ENCODE assay signal across 8 cellular contexts in the genomic region with DNA sequence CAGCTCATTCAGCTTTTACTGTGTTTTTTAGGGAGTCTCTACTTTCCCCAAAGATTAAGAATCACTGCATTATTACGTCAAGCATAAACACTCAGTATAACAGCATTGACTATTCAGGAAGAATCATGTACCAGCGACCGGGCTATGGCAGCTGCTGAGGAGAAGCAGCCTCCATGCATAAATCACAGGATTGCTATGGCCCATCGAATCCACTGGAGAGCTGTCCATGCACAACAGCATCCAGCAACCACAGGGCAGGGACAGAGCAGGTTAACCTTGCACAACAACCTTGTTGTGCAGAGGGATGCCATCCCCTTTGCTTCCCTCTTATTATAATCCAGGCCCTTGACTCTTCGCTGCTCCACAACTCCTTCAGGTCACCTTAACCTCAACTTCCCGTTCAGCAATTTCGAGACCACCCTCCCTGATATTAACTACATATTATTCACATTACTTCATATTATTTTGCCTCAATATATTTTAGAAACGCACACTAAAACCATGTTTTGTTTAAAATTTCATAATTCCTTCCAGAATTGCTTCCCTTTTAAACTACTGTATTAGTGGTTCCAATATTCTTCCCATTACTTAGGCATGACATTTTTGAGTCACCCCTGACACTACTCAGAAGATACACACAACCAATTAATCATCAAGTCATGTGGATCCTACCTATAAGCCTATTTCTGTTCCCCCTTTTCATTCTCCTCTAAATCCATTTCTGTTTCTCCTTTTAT. TPM values are rescaled to one million over a fixed set of nuclear protein-coding genes. Genes with fewer than 3 reads are reported as not detected.
DNase-seq lines count a peak whose midpoint lies in the region; ATAC-seq and TF ChIP-seq lines count a peak whose summit lies in the region.

No MANE protein-coding gene starts in this region.

- peaks cover 92% of the 10 kb centered on the region for H3K36me3 Mint-ChIP-seq in activated T-cell treated with anti-CD3 and anti-CD28 coated beads, Interleukin-2, amount 50 U/mL, for 24 hours (ENCODE audit: low read depth)
- peaks cover 35% of the 10 kb centered on the region for H3K36me3 Mint-ChIP-seq in T-helper 1 cell treated with Interleukin-12 subunit alpha and Interleukin-12 subunit beta and Interleukin-4 antibody, amounts not matched to agents 30 μg/mL and 1 μg/mL, for 36 hours (ENCODE audit: low read depth)

- H3K27ac Mint-ChIP-seq in activated T-cell treated with anti-CD3 and anti-CD28 coated beads, Interleukin-2, amount 50 U/mL, for 24 hours, result peak overlapping the region; percentile 99
- peak overlapping the region; percentile 99 for H3K27ac Mint-ChIP-seq in T-helper 1 cell treated with Interleukin-12 subunit alpha and Interleukin-12 subunit beta and Interleukin-4 antibody, amounts not matched to agents 30 μg/mL and 1 μg/mL, for 36 hours

- H3K27me3 ChIP-seq in spleen (replicated peaks in 1 of 7), result no peaks in the 10 kb centered on the region

- H3K27me3 Mint-ChIP-seq in activated T-cell treated with anti-CD3 and anti-CD28 coated beads, Interleukin-2, amount 50 U/mL, for 24 hours, result no peaks in the 10 kb centered on the region
- no peaks in the 10 kb centered on the region for H3K27me3 Mint-ChIP-seq in T-helper 1 cell treated with Interleukin-12 subunit alpha and Interleukin-12 subunit beta and Interleukin-4 antibody, amounts not matched to agents 30 μg/mL and 1 μg/mL, for 36 hours (ENCODE audit: low read depth)

- ATAC-seq in HG03175 (IDR thresholded peaks at IDR 0.05; ENCODE audit: unreplicated experiment), result no peak

- DNase-seq in activated T-cell treated with anti-CD3 and anti-CD28 coated beads, Interleukin-2, amount 50 U/mL, for 24 hours, result no peak
- DNase-seq in activated T-cell treated with anti-CD3 and anti-CD28 coated beads, Interleukin-2, amount 50 U/mL, for 48 hours, result no peak
- DNase-seq in glomerular visceral epithelial cell (ENCODE audit: extremely low spot score) (peak; percentile 26), spleen (no peak), C1 segment of cervical spinal cord (lab: John Stamatoyannopoulos, UW) (no peak), COR-L47 (lab: John Stamatoyannopoulos, UW) (no peak)

- no peak for TF ChIP-seq POLR2A in spleen (IDR thresholded peaks at IDR 0.05)

- H3K4me1 Mint-ChIP-seq in activated T-cell treated with anti-CD3 and anti-CD28 coated beads, Interleukin-2, amount 50 U/mL, for 24 hours (ENCODE audit: low read depth), result peaks cover 70% of the 10 kb centered on the region
- H3K4me1 Mint-ChIP-seq in T-helper 1 cell treated with Interleukin-12 subunit alpha and Interleukin-12 subunit beta and Interleukin-4 antibody, amounts not matched to agents 30 μg/mL and 1 μg/mL, for 36 hours (ENCODE audit: low read depth), result peaks cover 53% of the 10 kb centered on the region

- TF ChIP-seq CTCF in spleen (IDR thresholded peaks at IDR 0.05 in 8 of 11, conservative IDR thresholded peaks at IDR 0.05 in 3 of 11), result no peak

- peaks cover 0 to 43% (median 17%) of the 10 kb centered on the region in 6 donors for H3K36me3 ChIP-seq in spleen

- 38 to 59% (median 47%) methylated on average over 7 to 8 of the region's 8 CpGs for WGBS in spleen, 5 donors

- no peaks in the 10 kb centered on the region for H3K9me3 ChIP-seq in spleen

- H3K9me3 Mint-ChIP-seq in activated T-cell treated with anti-CD3 and anti-CD28 coated beads, Interleukin-2, amount 50 U/mL, for 24 hours, result no peaks in the 10 kb centered on the region
- no peaks in the 10 kb centered on the region for H3K9me3 Mint-ChIP-seq in T-helper 1 cell treated with Interleukin-12 subunit alpha and Interleukin-12 subunit beta and Interleukin-4 antibody, amounts not matched to agents 30 μg/mL and 1 μg/mL, for 36 hours

- H3K4me1 ChIP-seq in spleen, result peaks cover 17 to 62% (median 36%) of the 10 kb centered on the region in 6 donors

- H3K4me3 ChIP-seq in spleen, result peak overlapping the region; percentile 61 to 85 (median 76)

- peak overlapping the region; percentile 96 for H3K4me3 Mint-ChIP-seq in activated T-cell treated with anti-CD3 and anti-CD28 coated beads, Interleukin-2, amount 50 U/mL, for 24 hours
- H3K4me3 Mint-ChIP-seq in T-helper 1 cell treated with Interleukin-12 subunit alpha and Interleukin-12 subunit beta and Interleukin-4 antibody, amounts not matched to agents 30 μg/mL and 1 μg/mL, for 36 hours, result peak overlapping the region; percentile 99

- peak overlapping the region in 5 of 8 donors; percentile 86 to 91 (median 90) for H3K27ac ChIP-seq in spleen

- intact Hi-C loops in spleen (cut with DNase I; ENCODE audit: low total_unique reads), result loop anchor here (5.0 kb wide), 1 partner anchor 35 kb away; a partner anchor contains a TSS

RNA-seq across cellular contexts. Expression of a gene that starts 1.0 kb away (rescaled TPM):
- total RNA-seq in spleen, result 100 to 1,000 TPM in 1 of 7 donors, 10 to 100 TPM in 6; 58.3 to 110 (median 71.5) TPM
- 10 to 100 TPM; 16.0 to 25.6 (median 22.9) TPM for polyA plus RNA-seq in spleen

RNA-seq across cellular contexts. Expression of a gene that starts 32.6 kb away (rescaled TPM):
- 10 to 100 TPM; 37.0 to 70.6 (median 43.4) TPM for total RNA-seq in spleen
- 10 to 100 TPM; 29.9 to 38.2 (median 34.2) TPM for polyA plus RNA-seq in spleen

RNA-seq across cellular contexts. Expression of a gene that starts 33.2 kb away (rescaled TPM):
- total RNA-seq in spleen, result 10 to 100 TPM in 2 of 7 donors, 1 to 10 TPM in 5; 5.4 to 15.8 (median 6.9) TPM
- 1 to 10 TPM; 1.7 to 2.1 (median 2.0) TPM for polyA plus RNA-seq in spleen
